In genomic region chr2:120289221-120289906, GRCh38 we compare ENCODE assay signal across 15 cellular contexts. TPM values are rescaled to one million over a fixed set of nuclear protein-coding genes. Genes with fewer than 3 reads are reported as not detected.
DNase-seq lines count a peak whose midpoint lies in the region; ATAC-seq, FAIRE-seq and TF ChIP-seq lines count a peak whose summit lies in the region.
"Had no signal": no experiment of that assay in that cellular context is flagged by ENCODE, and none has a peak within 500 bp of the region (broad histone marks: within the 10 kb centered on the region; RNA-seq: fewer than 3 reads in every experiment).

No MANE protein-coding gene starts in this region.

- H3K27me3 ChIP-seq in IMR-90 (ENCODE audit: control insufficient read depth, insufficient read depth, low read length) (no peaks in the 10 kb centered on the region), parathyroid adenoma (ENCODE audit: control insufficient read depth, insufficient read depth, low read length) (no peaks in the 10 kb centered on the region), heart left ventricle (no peaks in the 10 kb centered on the region)
- H3K27me3 ChIP-seq: adrenal gland, stomach had no signal

- TF ChIP-seq CTCF in D721Med (IDR thresholded peaks at IDR 0.05; ENCODE audit: insufficient read depth, missing control alignments) (peak; percentile 3), IMR-90 (conservative IDR thresholded peaks at IDR 0.05; ENCODE audit: low read depth, low read length) (peak; percentile 20; the same call in 1 of the 2 replicates), endothelial cell (IDR thresholded peaks at IDR 0.05; ENCODE audit: unreplicated experiment) (no peak), parathyroid adenoma (IDR thresholded peaks at IDR 0.05) (peak; percentile 30), heart left ventricle (IDR thresholded peaks at IDR 0.05) (no peak)

- peaks cover 15% of the 10 kb centered on the region for H3K9me1 ChIP-seq in IMR-90 (ENCODE audit: insufficient read depth, low read length)

- H3K9me3 ChIP-seq in IMR-90 (ENCODE audit: control insufficient read depth, insufficient read depth, low read length) (no peaks in the 10 kb centered on the region), parathyroid adenoma (ENCODE audit: control insufficient read depth, low read length) (no peaks in the 10 kb centered on the region), heart left ventricle (no peaks in the 10 kb centered on the region)
- H3K9me3 ChIP-seq: adrenal gland, stomach had no signal

- no peak for FAIRE-seq in D721Med (lab: Jason Lieb, UNC)
- FAIRE-seq: TTC549 had no signal

- no peak overlapping the region for H3K14ac ChIP-seq in IMR-90 (replicated peaks; ENCODE audit: low read depth, low read length)

- in situ Hi-C loops in IMR-90 (cut with MboI; ENCODE audit: low sequenced_read_pairs) (no loop called here), KBM-7 (cut with MboI; ENCODE audit: low pct_unique_long_range_greater_than_20kb, low sequenced_read_pairs) (no loop called here)

- no peak overlapping the region for H3K23ac ChIP-seq in IMR-90 (ENCODE audit: low read depth, low read length)

- H3K4me3 Mint-ChIP-seq in endothelial cell (ENCODE audit: unreplicated experiment) = peak overlapping the region; percentile 52
- H3K4me3 Mint-ChIP-seq: naive thymus-derived CD8-positive, alpha-beta T cell had no signal

- H3K36me3 Mint-ChIP-seq in endothelial cell (ENCODE audit: low read depth, unreplicated experiment) = peaks cover 62% of the 10 kb centered on the region

- H3K9ac ChIP-seq in IMR-90 (ENCODE audit: low read depth, low read length) (no peak overlapping the region), parathyroid adenoma (no peak overlapping the region)

- CTCF ChIA-PET in IMR-90 (lab: Yijun Ruan, JAX) = interaction anchor here (0.7 kb wide), 1 partner anchor 32 kb away, joined by 3 read pairs; no protein-coding TSS in a partner anchor

- H4K5ac ChIP-seq in IMR-90 (ENCODE audit: low read depth, low read length) = no peak overlapping the region

- intact Hi-C loops in IMR-90 (cut with micrococcal nuclease) (no loop called here), heart left ventricle (cut with DNase I) (no loop called here)

- peaks cover 37% of the 10 kb centered on the region for H3K4me1 Mint-ChIP-seq in endothelial cell (ENCODE audit: unreplicated experiment)

- H3K4me1 ChIP-seq in IMR-90 (ENCODE audit: control insufficient read depth, insufficient read depth, low read length) (peaks cover 16% of the 10 kb centered on the region), parathyroid adenoma (peaks cover 72% of the 10 kb centered on the region), heart left ventricle (peaks cover 0 to 50% (median 33%) of the 10 kb centered on the region in 12 donors)

- POLR2A ChIA-PET in IMR-90 (lab: Charles Lee; ENCODE audit: unreplicated experiment) = no interaction called here

- H3K4me2 ChIP-seq in IMR-90 (ENCODE audit: low read depth, low read length) (no peak overlapping the region), parathyroid adenoma (ENCODE audit: low read length) (peak overlapping the region; percentile 64)

- H2AK9ac ChIP-seq in IMR-90 (replicated peaks; ENCODE audit: low read depth, low read length, poor library complexity) = no peak overlapping the region

- H2BK20ac ChIP-seq in IMR-90 (ENCODE audit: low read depth, low read length) = no peak overlapping the region

- no peak overlapping the region for H2BK15ac ChIP-seq in IMR-90 (ENCODE audit: low read depth, low read length)

- no peaks in the 10 kb centered on the region for H3K9me3 Mint-ChIP-seq in endothelial cell (ENCODE audit: unreplicated experiment)
- H3K9me3 Mint-ChIP-seq: naive thymus-derived CD8-positive, alpha-beta T cell had no signal

- no peak overlapping the region for H4K91ac ChIP-seq in IMR-90 (ENCODE audit: insufficient read depth, low read depth, low read length)

- no peak overlapping the region for H2AK5ac ChIP-seq in IMR-90 (ENCODE audit: low read depth, low read length)

- WGBS in IMR-90 (ENCODE audit: extremely low coverage in 2 of 2, insufficient read length in 1 of 2), 2 experiments = 95% methylated on average over 9 of the region's 14 CpGs; no CpG with 5 or more reads in 1 of the 2 experiments
- 92 to 93% (median 93%) methylated on average over 14 of the region's 14 CpGs for WGBS in heart left ventricle, 4 donors

- H3K56ac ChIP-seq in IMR-90 (ENCODE audit: extremely low read depth, insufficient read depth, low read length) = no peak overlapping the region

- TF ChIP-seq RAD21 in IMR-90 (IDR thresholded peaks at IDR 0.05; ENCODE audit: low read length) = no peak

- dilution Hi-C loops in IMR-90 (cut with HindIII; ENCODE audit: low sequenced_read_pairs, unreplicated experiment) = no loop called here

- H3K18ac ChIP-seq in IMR-90 (ENCODE audit: low read depth, low read length) = no peak overlapping the region

- peaks cover 20% of the 10 kb centered on the region for H3K79me2 ChIP-seq in parathyroid adenoma

- no peak overlapping the region for H4K8ac ChIP-seq in IMR-90 (ENCODE audit: low read depth in 2 of 2, low read length in 2 of 2)

- H3K4me3 ChIP-seq in IMR-90 (ENCODE audit: insufficient read depth, low read depth, low read length) (no peak overlapping the region), parathyroid adenoma (ENCODE audit: low read depth, low read length) (no peak overlapping the region), heart left ventricle (no peak overlapping the region)
- H3K4me3 ChIP-seq: adrenal gland, stomach had no signal

- no peak overlapping the region for H2BK120ac ChIP-seq in IMR-90 (ENCODE audit: low read depth, low read length)

- H3K27ac Mint-ChIP-seq in endothelial cell (ENCODE audit: unreplicated experiment) = peak overlapping the region; percentile 77

- no TSS peak for BruUV-seq in IMR-90 (replicated peaks; lab: Mats Ljungman, UMichigan)

- no peak for DNase-seq in D721Med (ENCODE audit: insufficient read length, low spot score)
- DNase-seq in IMR-90 = no peak
- no peak for DNase-seq in endothelial cell (ENCODE audit: low spot score)
- DNase-seq in amygdala (lab: John Stamatoyannopoulos, UW) = no peak
- no peak for DNase-seq in heart left ventricle
- no peak for DNase-seq in KBM-7
- DNase-seq: left colon; naive thymus-derived CD8-positive, alpha-beta T cell; NCI-H146; NCI-H524; right cardiac atrium; stomach had no signal

- no peak for TF ChIP-seq POLR2A in IMR-90 (IDR thresholded peaks at IDR 0.05; ENCODE audit: low read depth, low read length)
- no peak for TF ChIP-seq POLR2A in heart left ventricle (IDR thresholded peaks at IDR 0.05)

- H3K27ac ChIP-seq in IMR-90 (ENCODE audit: insufficient read depth, low read length) (no peak overlapping the region), parathyroid adenoma (peak overlapping the region; percentile 89), heart left ventricle (no peak overlapping the region)
- H3K27ac ChIP-seq: stomach had no signal

- H3K79me1 ChIP-seq in IMR-90 (ENCODE audit: low read depth in 1 of 2, low read length in 2 of 2) = peaks cover 16 to 28% of the 10 kb centered on the region in 2 experiments

- ATAC-seq in IMR-90 (ENCODE audit: low read depth) = no peak
- no peak for ATAC-seq in heart left ventricle
- ATAC-seq: left colon; naive thymus-derived CD8-positive, alpha-beta T cell; right cardiac atrium had no signal

- H2BK5ac ChIP-seq in IMR-90 (ENCODE audit: low read depth, low read length, poor library complexity, severe bottlenecking) = no peak overlapping the region

- no peak overlapping the region for H3K4ac ChIP-seq in IMR-90 (ENCODE audit: low read depth, low read length)

- H3K27me3 Mint-ChIP-seq in endothelial cell (ENCODE audit: unreplicated experiment) = peaks cover 4% of the 10 kb centered on the region
- H3K27me3 Mint-ChIP-seq: naive thymus-derived CD8-positive, alpha-beta T cell had no signal

- H3K36me3 ChIP-seq in IMR-90 (ENCODE audit: control insufficient read depth, insufficient read depth, low read length) = peaks cover 4% of the 10 kb centered on the region
- peaks cover 4% of the 10 kb centered on the region for H3K36me3 ChIP-seq in parathyroid adenoma (ENCODE audit: control insufficient read depth, insufficient read depth, low read length)
- H3K36me3 ChIP-seq in heart left ventricle = peaks cover 0 to 80% (median 66%) of the 10 kb centered on the region in 9 donors

- H2AFZ ChIP-seq in IMR-90 (replicated peaks; ENCODE audit: low read length, poor library complexity) (no peak overlapping the region), parathyroid adenoma (no peak overlapping the region)

- H4K20me1 ChIP-seq in IMR-90 (ENCODE audit: insufficient read depth, low read length) = peaks cover 13% of the 10 kb centered on the region; the same call in 1 of the 2 replicates

TF ChIP-seq in IMR-90, 13 proteins besides CTCF, POLR2A, EP300 and RAD21 (continues in another document):
- no peak for TF ChIP-seq USF2 (IDR thresholded peaks at IDR 0.05; ENCODE audit: low read depth, low read length)
- TF ChIP-seq CHD1 (IDR thresholded peaks at IDR 0.05; ENCODE audit: low read depth, low read length) = no peak
- no peak for TF ChIP-seq BHLHE40 (IDR thresholded peaks at IDR 0.05; ENCODE audit: low read depth, low read length)
- no peak for TF ChIP-seq SMC3 (IDR thresholded peaks at IDR 0.05; ENCODE audit: low read depth, low read length)

RNA-seq across cellular contexts. Expression of gene RALB, which starts 36.7 kb away (rescaled TPM):
- total RNA-seq in IMR-90 (2012; rRNA removed) (53.6 and 75.3 TPM in 2 replicates), endothelial cell (ENCODE audit: unreplicated experiment) (367 TPM), heart left ventricle (10 to 100 TPM; 35.7 to 59.9 (median 45.1) TPM)
- polyA plus RNA-seq in IMR-90 (2012; rRNA removed) (38.0 and 54.7 TPM in 2 replicates), heart left ventricle (100 to 1,000 TPM in 1 of 2 donors, 10 to 100 TPM in 1; 30.5 to 111 TPM)
- 14.8 and 19.0 TPM in 2 replicates for polyA plus RNA-seq in IMR-90 (2012; cell fraction: cytosol; rRNA removed)
- 4.3 and 18.5 TPM in 2 replicates for polyA plus RNA-seq in IMR-90 (2012; cell fraction: nucleus; rRNA removed; ENCODE audit: low replicate concordance)

RNA-seq across cellular contexts. Expression of gene INHBB, which starts 56.6 kb away (rescaled TPM):
- 0.18 and 0.28 TPM in 2 replicates for total RNA-seq in IMR-90 (2012; rRNA removed)
- 0.92 and 1.0 TPM in 2 replicates for polyA plus RNA-seq in IMR-90 (2012; rRNA removed)
- 0.61 and 2.2 TPM in 2 replicates for polyA plus RNA-seq in IMR-90 (2012; cell fraction: cytosol; rRNA removed)
- 1.1 and 1.2 TPM in 2 replicates for polyA plus RNA-seq in IMR-90 (2012; cell fraction: nucleus; rRNA removed; ENCODE audit: low replicate concordance)
- 4.7 TPM for total RNA-seq in endothelial cell (ENCODE audit: unreplicated experiment)
- 10 to 100 TPM in 1 of 9 donors, 1 to 10 TPM in 6, under 1 TPM in 2; 0.70 to 38.0 (median 2.0) TPM for total RNA-seq in heart left ventricle
- 1 to 10 TPM; 2.8 to 7.8 TPM for polyA plus RNA-seq in heart left ventricle
- total RNA-seq: naive thymus-derived CD8-positive, alpha-beta T cell had no signal
- polyA plus RNA-seq: naive thymus-derived CD8-positive, alpha-beta T cell had no signal

Comparison
In these comparisons a context has a peak if more than half of its experiments do, and no peak if none do; other contexts are left out.
1. CTCF ChIP-seq: peak in D721Med (single experiment), IMR-90 (single experiment) and parathyroid adenoma (single experiment); none in endothelial cell (single experiment) and heart left ventricle (0 of 12).